In the genomic region with DNA sequence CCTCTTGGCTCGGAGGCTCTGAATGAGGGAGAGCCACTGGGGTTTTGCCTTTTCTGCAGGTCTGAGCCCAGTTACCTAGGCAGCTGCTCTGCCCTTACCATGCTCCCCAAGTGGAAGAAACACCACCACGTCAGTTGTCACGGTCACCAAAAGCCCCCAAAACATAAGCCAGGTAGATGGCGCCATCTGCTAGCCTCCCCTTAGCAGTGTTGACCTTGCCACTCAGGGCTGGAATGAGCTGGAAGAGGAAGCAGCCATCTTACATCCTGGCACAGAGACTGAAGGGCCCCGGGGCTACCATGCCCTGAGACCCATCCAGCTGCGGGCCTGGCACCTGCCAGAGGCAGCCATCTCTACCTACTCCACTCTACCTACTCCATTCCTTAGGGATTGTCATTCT, we compare ENCODE assay signal across 1 cellular context.
TF ChIP-seq lines count a peak whose summit lies in the region.

No MANE protein-coding gene starts in this region.

TF ChIP-seq in GM12878, 131 proteins besides CTCF, POLR2A, EP300 and RAD21:
- TF ChIP-seq SMC3 (IDR thresholded peaks at IDR 0.05; ENCODE audit: borderline replicate concordance, low read length) = peak; percentile 23; the same call in 1 of the 2 replicates
- TF ChIP-seq MEF2B (IDR thresholded peaks at IDR 0.05; ENCODE audit: partially characterized antibody, poor library complexity, severe bottlenecking) = no peak
- TF ChIP-seq, protein P1, sequence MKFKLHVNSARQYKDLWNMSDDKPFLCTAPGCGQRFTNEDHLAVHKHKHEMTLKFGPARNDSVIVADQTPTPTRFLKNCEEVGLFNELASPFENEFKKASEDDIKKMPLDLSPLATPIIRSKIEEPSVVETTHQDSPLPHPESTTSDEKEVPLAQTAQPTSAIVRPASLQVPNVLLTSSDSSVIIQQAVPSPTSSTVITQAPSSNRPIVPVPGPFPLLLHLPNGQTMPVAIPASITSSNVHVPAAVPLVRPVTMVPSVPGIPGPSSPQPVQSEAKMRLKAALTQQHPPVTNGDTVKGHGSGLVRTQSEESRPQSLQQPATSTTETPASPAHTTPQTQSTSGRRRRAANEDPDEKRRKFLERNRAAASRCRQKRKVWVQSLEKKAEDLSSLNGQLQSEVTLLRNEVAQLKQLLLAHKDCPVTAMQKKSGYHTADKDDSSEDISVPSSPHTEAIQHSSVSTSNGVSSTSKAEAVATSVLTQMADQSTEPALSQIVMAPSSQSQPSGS (IDR thresholded peaks at IDR 0.05; ENCODE audit: low read length) = no peak
- TF ChIP-seq, protein P2, sequence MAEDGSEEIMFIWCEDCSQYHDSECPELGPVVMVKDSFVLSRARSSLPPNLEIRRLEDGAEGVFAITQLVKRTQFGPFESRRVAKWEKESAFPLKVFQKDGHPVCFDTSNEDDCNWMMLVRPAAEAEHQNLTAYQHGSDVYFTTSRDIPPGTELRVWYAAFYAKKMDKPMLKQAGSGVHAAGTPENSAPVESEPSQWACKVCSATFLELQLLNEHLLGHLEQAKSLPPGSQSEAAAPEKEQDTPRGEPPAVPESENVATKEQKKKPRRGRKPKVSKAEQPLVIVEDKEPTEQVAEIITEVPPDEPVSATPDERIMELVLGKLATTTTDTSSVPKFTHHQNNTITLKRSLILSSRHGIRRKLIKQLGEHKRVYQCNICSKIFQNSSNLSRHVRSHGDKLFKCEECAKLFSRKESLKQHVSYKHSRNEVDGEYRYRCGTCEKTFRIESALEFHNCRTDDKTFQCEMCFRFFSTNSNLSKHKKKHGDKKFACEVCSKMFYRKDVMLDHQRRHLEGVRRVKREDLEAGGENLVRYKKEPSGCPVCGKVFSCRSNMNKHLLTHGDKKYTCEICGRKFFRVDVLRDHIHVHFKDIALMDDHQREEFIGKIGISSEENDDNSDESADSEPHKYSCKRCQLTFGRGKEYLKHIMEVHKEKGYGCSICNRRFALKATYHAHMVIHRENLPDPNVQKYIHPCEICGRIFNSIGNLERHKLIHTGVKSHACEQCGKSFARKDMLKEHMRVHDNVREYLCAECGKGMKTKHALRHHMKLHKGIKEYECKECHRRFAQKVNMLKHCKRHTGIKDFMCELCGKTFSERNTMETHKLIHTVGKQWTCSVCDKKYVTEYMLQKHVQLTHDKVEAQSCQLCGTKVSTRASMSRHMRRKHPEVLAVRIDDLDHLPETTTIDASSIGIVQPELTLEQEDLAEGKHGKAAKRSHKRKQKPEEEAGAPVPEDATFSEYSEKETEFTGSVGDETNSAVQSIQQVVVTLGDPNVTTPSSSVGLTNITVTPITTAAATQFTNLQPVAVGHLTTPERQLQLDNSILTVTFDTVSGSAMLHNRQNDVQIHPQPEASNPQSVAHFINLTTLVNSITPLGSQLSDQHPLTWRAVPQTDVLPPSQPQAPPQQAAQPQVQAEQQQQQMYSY (CRISPR knock-in tag; IDR thresholded peaks at IDR 0.05) = no peak
- peak; percentile 80 for TF ChIP-seq YY1 (IDR thresholded peaks at IDR 0.05; ENCODE audit: low read depth, low read length)
- TF ChIP-seq SMAD5 (IDR thresholded peaks at IDR 0.05; ENCODE audit: low read depth) = no peak
- TF ChIP-seq, protein P3, sequence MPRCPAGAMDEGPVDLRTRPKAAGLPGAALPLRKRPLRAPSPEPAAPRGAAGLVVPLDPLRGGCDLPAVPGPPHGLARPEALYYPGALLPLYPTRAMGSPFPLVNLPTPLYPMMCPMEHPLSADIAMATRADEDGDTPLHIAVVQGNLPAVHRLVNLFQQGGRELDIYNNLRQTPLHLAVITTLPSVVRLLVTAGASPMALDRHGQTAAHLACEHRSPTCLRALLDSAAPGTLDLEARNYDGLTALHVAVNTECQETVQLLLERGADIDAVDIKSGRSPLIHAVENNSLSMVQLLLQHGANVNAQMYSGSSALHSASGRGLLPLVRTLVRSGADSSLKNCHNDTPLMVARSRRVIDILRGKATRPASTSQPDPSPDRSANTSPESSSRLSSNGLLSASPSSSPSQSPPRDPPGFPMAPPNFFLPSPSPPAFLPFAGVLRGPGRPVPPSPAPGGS (IDR thresholded peaks at IDR 0.05; ENCODE audit: borderline replicate concordance, insufficient read depth, low read depth, low read length, poor library complexity, severe bottlenecking) = no peak
- TF ChIP-seq WRNIP1 (IDR thresholded peaks at IDR 0.05; ENCODE audit: borderline replicate concordance, low read depth, low read length) = no peak
- TF ChIP-seq SIN3A (IDR thresholded peaks at IDR 0.05; ENCODE audit: low read depth, low read length) = no peak
- TF ChIP-seq NR2F1 (conservative IDR thresholded peaks at IDR 0.05) = no peak
- TF ChIP-seq NR2C2 (IDR thresholded peaks at IDR 0.05; ENCODE audit: borderline replicate concordance, control insufficient read depth, insufficient read length, low read depth) = no peak
- TF ChIP-seq NR2C1 (IDR thresholded peaks at IDR 0.05) = 0 out of 2 replicates have a peak, but pooled peaks have one; percentile 18
- TF ChIP-seq, protein P4, sequence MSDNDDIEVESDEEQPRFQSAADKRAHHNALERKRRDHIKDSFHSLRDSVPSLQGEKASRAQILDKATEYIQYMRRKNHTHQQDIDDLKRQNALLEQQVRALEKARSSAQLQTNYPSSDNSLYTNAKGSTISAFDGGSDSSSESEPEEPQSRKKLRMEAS (IDR thresholded peaks at IDR 0.05; ENCODE audit: low read depth, low read length) = no peak
- TF ChIP-seq, protein P5, sequence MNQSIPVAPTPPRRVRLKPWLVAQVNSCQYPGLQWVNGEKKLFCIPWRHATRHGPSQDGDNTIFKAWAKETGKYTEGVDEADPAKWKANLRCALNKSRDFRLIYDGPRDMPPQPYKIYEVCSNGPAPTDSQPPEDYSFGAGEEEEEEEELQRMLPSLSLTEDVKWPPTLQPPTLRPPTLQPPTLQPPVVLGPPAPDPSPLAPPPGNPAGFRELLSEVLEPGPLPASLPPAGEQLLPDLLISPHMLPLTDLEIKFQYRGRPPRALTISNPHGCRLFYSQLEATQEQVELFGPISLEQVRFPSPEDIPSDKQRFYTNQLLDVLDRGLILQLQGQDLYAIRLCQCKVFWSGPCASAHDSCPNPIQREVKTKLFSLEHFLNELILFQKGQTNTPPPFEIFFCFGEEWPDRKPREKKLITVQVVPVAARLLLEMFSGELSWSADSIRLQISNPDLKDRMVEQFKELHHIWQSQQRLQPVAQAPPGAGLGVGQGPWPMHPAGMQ (IDR thresholded peaks at IDR 0.05; ENCODE audit: borderline replicate concordance) = no peak
